Comparison of ENCODE assay signal across 20 cellular contexts in genomic region chr10:113240736-113241135, GRCh38.
DNase-seq lines count a peak whose midpoint lies in the region; ATAC-seq and TF ChIP-seq lines count a peak whose summit lies in the region.
"Had no signal": no experiment of that assay in that cellular context is flagged by ENCODE, and none has a peak within 500 bp of the region (broad histone marks: within the 10 kb centered on the region; RNA-seq: fewer than 3 reads in every experiment).

No MANE protein-coding gene starts in this region.

- no peaks in the 10 kb centered on the region for H4K20me1 ChIP-seq in BLaER1 treated with 17β-estradiol and CSF1 and Interleukin-3, amounts not matched to agents 10 nM and 100 nM

- H3K27ac ChIP-seq in BLaER1 treated with 17β-estradiol and CSF1 and Interleukin-3, amounts not matched to agents 10 nM and 100 nM: peak overlapping the region in 6 of 11 experiments; percentile 47 to 71 (median 66); a peak in 11 of 22 replicates
- H3K27ac ChIP-seq in right lobe of liver: no peak overlapping the region
- H3K27ac ChIP-seq: A549, C4-2B had no signal

- H3K27me3 ChIP-seq in BLaER1 treated with 17β-estradiol and CSF1 and Interleukin-3, amounts not matched to agents 10 nM and 100 nM: no peaks in the 10 kb centered on the region
- no peaks in the 10 kb centered on the region for H3K27me3 ChIP-seq in right lobe of liver
- H3K27me3 ChIP-seq: BE2C had no signal

- intact Hi-C loops in right lobe of liver (cut with DNase I): no loop called here

- H3K9me3 ChIP-seq in BLaER1 treated with 17β-estradiol and CSF1 and Interleukin-3, amounts not matched to agents 10 nM and 100 nM (replicated peaks in 1 of 11): peaks cover 0 to 25% (median 17%) of the 10 kb centered on the region in 11 experiments; a peak in 18 of 22 replicates
- no peaks in the 10 kb centered on the region for H3K9me3 ChIP-seq in right lobe of liver
- H3K9me3 ChIP-seq: A549, BE2C, Caco-2, HAP-1 had no signal

- peaks cover 23 to 65% (median 60%) of the 10 kb centered on the region in 10 experiments for H3K4me1 ChIP-seq in BLaER1 treated with 17β-estradiol and CSF1 and Interleukin-3, amounts not matched to agents 10 nM and 100 nM
- H3K4me1 ChIP-seq in right lobe of liver: no peaks in the 10 kb centered on the region
- H3K4me1 ChIP-seq: A549, BE2C, Caco-2, HAP-1 had no signal

- in situ Hi-C loops in GM13977 (cut with MboI; ENCODE audit: low pct_unique_long_range_greater_than_20kb, low sequenced_read_pairs, unreplicated experiment): no loop called here

- WGBS in right lobe of liver (ENCODE audit: insufficient coverage, low coverage, low lambda C conversion rate, missing lambda C conversion rate): 43% methylated on average over 1 of the region's 2 CpGs

- H3K4me2 ChIP-seq in BLaER1 treated with 17β-estradiol and CSF1 and Interleukin-3, amounts not matched to agents 10 nM and 100 nM: peak overlapping the region in 10 of 11 experiments; percentile 28 to 94 (median 81); a peak in 19 of 22 replicates
- H3K4me2 ChIP-seq: A549 had no signal

- peak; percentile 47 for ATAC-seq in left lobe of liver
- ATAC-seq in right lobe of liver: peak; percentile 36 to 66 (median 42)
- ATAC-seq in GM21825 (IDR thresholded peaks at IDR 0.05; ENCODE audit: unreplicated experiment): no peak
- ATAC-seq: CD8-positive, alpha-beta T cell had no signal

- 0 out of 20 replicates have a peak overlapping the region, but pooled peaks of 1 of the 10 experiments have one; percentile 15 for H3K4me3 ChIP-seq in BLaER1 treated with 17β-estradiol and CSF1 and Interleukin-3, amounts not matched to agents 10 nM and 100 nM
- no peak overlapping the region for H3K4me3 ChIP-seq in right lobe of liver
- H3K4me3 ChIP-seq: A549, HAP-1 had no signal

- no peak for TF ChIP-seq POLR2A in right lobe of liver (IDR thresholded peaks at IDR 0.05)

- H3K36me3 ChIP-seq in BLaER1 treated with 17β-estradiol and CSF1 and Interleukin-3, amounts not matched to agents 10 nM and 100 nM: no peaks in the 10 kb centered on the region
- H3K36me3 ChIP-seq in right lobe of liver: no peaks in the 10 kb centered on the region
- H3K36me3 ChIP-seq: BE2C, HAP-1 had no signal

- H3K9ac ChIP-seq in BLaER1 treated with 17β-estradiol and CSF1 and Interleukin-3, amounts not matched to agents 10 nM and 100 nM: peak overlapping the region in 3 of 11 experiments; percentile 18 to 63 (median 21); a peak in 1 of 22 replicates

- no peak for DNase-seq in left lobe of liver (ENCODE audit: low spot score)
- no peak for DNase-seq in right lobe of liver
- DNase-seq in GM13977 (ENCODE audit: low spot score): no peak
- no peak for DNase-seq in NCI-H446 (lab: John Stamatoyannopoulos, UW)
- DNase-seq: 8988T; ACHN; AML-193; BE2C; Caco-2; CD4-positive, CD25-positive, alpha-beta regulatory T cell; CD8-positive, alpha-beta T cell; DMS153; DND-41; GOT3; HFFc6 had no signal

- no peak for TF ChIP-seq CTCF in right lobe of liver (IDR thresholded peaks at IDR 0.05)
- TF ChIP-seq CTCF in GM13977 (IDR thresholded peaks at IDR 0.05; ENCODE audit: extremely low read depth, insufficient read depth, missing control alignments): no peak

Comparison
In these comparisons a context has a peak if more than half of its experiments do, and no peak if none do; other contexts are left out.
1. H3K27ac ChIP-seq: peak in BLaER1 treated with 17β-estradiol and CSF1 and Interleukin-3, amounts not matched to agents 10 nM and 100 nM (6 of 11); none in right lobe of liver (0 of 3).